Comparison of ENCODE assay signal across 1 cellular context in genomic region chr1:66937529-66938234, GRCh38.
TF ChIP-seq lines count a peak whose summit lies in the region.

No MANE protein-coding gene starts in this region.

TF ChIP-seq in HCT116, 20 proteins besides CTCF, POLR2A, EP300 and RAD21:
- TF ChIP-seq MAX (IDR thresholded peaks at IDR 0.05) = no peak
- no peak for TF ChIP-seq ZNF274 (IDR thresholded peaks at IDR 0.05; ENCODE audit: low read depth, low read length)
- no peak for TF ChIP-seq ZFX (IDR thresholded peaks at IDR 0.05)
